31 cellular contexts compared by ENCODE assay signal in the genomic region with DNA sequence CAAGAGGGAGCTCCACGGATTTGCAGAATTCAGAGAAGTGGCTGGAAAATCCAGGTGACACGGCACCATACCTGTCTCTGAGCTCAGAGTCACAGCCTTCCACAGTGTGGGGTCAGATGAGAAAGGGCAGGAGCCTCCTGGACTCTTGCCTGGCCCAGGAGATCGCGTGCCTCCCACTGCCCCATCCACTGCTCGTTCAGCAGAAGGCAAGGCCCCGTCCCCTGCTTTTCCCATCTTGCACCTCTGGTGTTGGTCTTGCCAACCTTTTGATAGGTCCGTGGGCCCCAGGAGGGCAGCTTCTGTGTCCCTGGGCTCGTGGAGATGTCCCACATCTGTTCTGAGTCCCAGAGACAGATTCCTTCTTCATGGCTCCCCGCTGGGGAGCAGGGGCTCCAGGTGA.
"Had no signal": no experiment of that assay in that cellular context is flagged by ENCODE, and none has a peak within 500 bp of the region (broad histone marks: within the 10 kb centered on the region; RNA-seq: fewer than 3 reads in every experiment).

No MANE protein-coding gene starts in this region.

- H3K4me3 Mint-ChIP-seq: dendritic cell treated with granulocyte-macrophage colony-stimulating factor and Interleukin-4, amounts not matched to agents 40 ng/mL and 50 ng/mL, for 4 days; endodermal cell; mesothelial cell of epicardium; naive B cell; natural killer cell treated with Interleukin-12 subunit alpha and Interleukin-12 subunit beta and Interleukin-15 and Interleukin-18, amount 100 ng/mL, for 72 hours; neural crest cell; stimulated activated effector memory CD8-positive, alpha-beta T cell treated with anti-CD3 and anti-CD28 coated beads, Interleukin-12 subunit alpha, Interleukin-12 subunit beta, amount 100 ng/mL, for 72 hours had no signal

- H3K4me3 ChIP-seq: colonic mucosa, gastroesophageal sphincter, heart right ventricle, mucosa of descending colon, prostate gland, right atrium auricular region, smooth muscle cell, stomach, thyroid gland, vagina had no signal

- H3K36me3 ChIP-seq: colonic mucosa, gastroesophageal sphincter, heart right ventricle, prostate gland, right atrium auricular region, stomach, thyroid gland, vagina had no signal

- H3K36me3 Mint-ChIP-seq: mesothelial cell of epicardium; natural killer cell treated with Interleukin-12 subunit alpha and Interleukin-12 subunit beta and Interleukin-15 and Interleukin-18, amount 100 ng/mL, for 72 hours; stimulated activated effector memory CD8-positive, alpha-beta T cell treated with anti-CD3 and anti-CD28 coated beads, Interleukin-12 subunit alpha, Interleukin-12 subunit beta, amount 100 ng/mL, for 72 hours had no signal

- ATAC-seq: esophagus mucosa; foreskin keratinocyte; gastroesophageal sphincter; heart right ventricle; left lobe of liver; mucosa of descending colon; natural killer cell treated with Interleukin-12 subunit alpha and Interleukin-12 subunit beta and Interleukin-15 and Interleukin-18, amount 100 ng/mL, for 72 hours; sciatic nerve; stimulated activated effector memory CD8-positive, alpha-beta T cell treated with anti-CD3 and anti-CD28 coated beads, Interleukin-12 subunit alpha, Interleukin-12 subunit beta, amount 100 ng/mL, for 72 hours had no signal

- H3K27ac Mint-ChIP-seq: dendritic cell treated with granulocyte-macrophage colony-stimulating factor and Interleukin-4, amounts not matched to agents 40 ng/mL and 50 ng/mL, for 4 days; endodermal cell; mesothelial cell of epicardium; naive B cell; natural killer cell treated with Interleukin-12 subunit alpha and Interleukin-12 subunit beta and Interleukin-15 and Interleukin-18, amount 100 ng/mL, for 72 hours; stimulated activated effector memory CD8-positive, alpha-beta T cell treated with anti-CD3 and anti-CD28 coated beads, Interleukin-12 subunit alpha, Interleukin-12 subunit beta, amount 100 ng/mL, for 72 hours had no signal

- H3K9me3 Mint-ChIP-seq: mesothelial cell of epicardium; natural killer cell treated with Interleukin-12 subunit alpha and Interleukin-12 subunit beta and Interleukin-15 and Interleukin-18, amount 100 ng/mL, for 72 hours; neural crest cell; stimulated activated effector memory CD8-positive, alpha-beta T cell treated with anti-CD3 and anti-CD28 coated beads, Interleukin-12 subunit alpha, Interleukin-12 subunit beta, amount 100 ng/mL, for 72 hours had no signal

- DNase-seq: colonic mucosa; effector CD8-positive, alpha-beta T cell; endodermal cell; foreskin keratinocyte; heart right ventricle; hippocampal formation; mesenchymal stem cell; naive B cell; stimulated activated CD4-positive, alpha-beta T cell treated with anti-CD3 and anti-CD28 coated beads, Interleukin-2, amount 100 ng/mL, for 24 hours; stimulated activated CD4-positive, alpha-beta T cell treated with anti-CD3 and anti-CD28 coated beads, Interleukin-4, amount 100 ng/mL, for 24 hours; stimulated activated naive CD4-positive, alpha-beta T cell treated with Interleukin-2 at 50 U/mL for 16 hours; stomach; thyroid gland; trophoblast cell had no signal

- H3K9me3 ChIP-seq: colonic mucosa, gastroesophageal sphincter, heart right ventricle, mucosa of descending colon, prostate gland, right atrium auricular region, stomach, thyroid gland, vagina had no signal

- H3K27ac ChIP-seq: colonic mucosa, epithelial cell of prostate, foreskin keratinocyte, gastroesophageal sphincter, heart right ventricle, parathyroid adenoma, prostate gland, right atrium auricular region, stomach, thyroid gland, vagina had no signal

- FAIRE-seq: islet of Langerhans had no signal

- H3K4me1 ChIP-seq: colonic mucosa, foreskin keratinocyte, gastroesophageal sphincter, heart right ventricle, parathyroid adenoma, prostate gland, right atrium auricular region, stomach, thyroid gland, vagina had no signal

- H3K9ac ChIP-seq: parathyroid adenoma had no signal

- H3K4me1 Mint-ChIP-seq: mesothelial cell of epicardium, naive B cell had no signal
